ENCODE assay signal across 23 cellular contexts in the genomic region with DNA sequence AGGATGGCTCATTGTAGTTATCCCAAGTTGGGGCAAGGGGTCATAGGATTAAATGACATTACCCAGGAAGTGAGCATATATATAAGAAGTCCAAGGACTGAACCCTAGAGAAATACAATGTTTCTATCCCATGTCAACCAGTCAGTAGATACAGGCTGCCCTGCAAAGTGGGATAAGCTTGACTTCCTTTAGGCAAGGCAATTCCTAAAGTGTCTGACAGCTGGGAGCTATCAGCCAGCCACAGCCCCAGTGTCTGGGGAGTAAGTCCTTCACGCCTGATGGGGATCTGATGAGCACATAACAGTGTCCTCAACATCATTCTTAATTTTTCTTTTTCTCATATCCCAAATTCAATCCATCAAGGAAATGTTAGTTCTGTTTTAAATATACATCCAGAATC. TPM values are rescaled to one million over a fixed set of nuclear protein-coding genes. Genes with fewer than 3 reads are reported as not detected.
A peak's percentile ranks its signal among the peaks of the same experiment; 100 is the strongest.
DNase-seq lines count a peak whose midpoint lies in the region; TF ChIP-seq lines count a peak whose summit lies in the region.
"Had no signal": no experiment of that assay in that cellular context is flagged by ENCODE, and none has a peak within 500 bp of the region (broad histone marks: within the 10 kb centered on the region; RNA-seq: fewer than 3 reads in every experiment).

No MANE protein-coding gene starts in this region.

- H4K20me1 ChIP-seq in Karpas-422 (ENCODE audit: insufficient read depth, low read depth, low read length), result no peaks in the 10 kb centered on the region

- no peaks in the 10 kb centered on the region for H3K27me3 Mint-ChIP-seq in Caco-2 (ENCODE audit: insufficient read depth, unreplicated experiment)
- no peaks in the 10 kb centered on the region for H3K27me3 Mint-ChIP-seq in nephron (ENCODE audit: low read depth)
- H3K27me3 Mint-ChIP-seq: activated naive CD8-positive, alpha-beta T cell treated with anti-CD3 and anti-CD28 coated beads for 36 hours; CD4-positive, alpha-beta T cell; central memory CD8-positive, alpha-beta T cell; naive thymus-derived CD4-positive, alpha-beta T cell; stimulated activated naive CD8-positive, alpha-beta T cell treated with anti-CD3 and anti-CD28 coated beads, Interleukin-15, amount 100 ng/mL, for 72 hours had no signal

- H3K9me3 ChIP-seq in Caco-2 (no peaks in the 10 kb centered on the region), Karpas-422 (ENCODE audit: low read length) (no peaks in the 10 kb centered on the region), esophagus squamous epithelium (no peaks in the 10 kb centered on the region)
- H3K9me3 ChIP-seq: ovary, thyroid gland had no signal

- peaks cover 10% of the 10 kb centered on the region; the same call in 1 of the 2 replicates for H3K4me1 ChIP-seq in Caco-2
- H3K4me1 ChIP-seq in Karpas-422 (ENCODE audit: low read length), result peaks cover 48% of the 10 kb centered on the region
- H3K4me1 ChIP-seq in esophagus squamous epithelium, result peaks cover 0 to 27% (median 0%) of the 10 kb centered on the region in 3 donors

- TF ChIP-seq POLR2A in esophagus squamous epithelium (IDR thresholded peaks at IDR 0.05), result no peak

- BruUV-seq in Caco-2 (replicated peaks; lab: Mats Ljungman, UMichigan), result no TSS peak

- H3K4me2 ChIP-seq in Karpas-422 (ENCODE audit: low read depth, low read length, poor library complexity, severe bottlenecking), result no peak overlapping the region

- POLR2A ChIA-PET in Caco-2 (lab: Charles Lee), result no interaction called here

- H3K36me3 Mint-ChIP-seq in Caco-2 (ENCODE audit: insufficient read depth, unreplicated experiment) (peaks cover 94% of the 10 kb centered on the region), nephron (ENCODE audit: low read depth) (peaks cover 42% of the 10 kb centered on the region)

- 77 to 93% methylated on average over 1 of the region's 1 CpG for whole genome bisulfite sequencing in esophagus squamous epithelium, 2 donors

- DNase-seq in Caco-2, result no peak
- no peak for DNase-seq in Karpas-422
- peak; percentile 33 for DNase-seq in fibroblast of villous mesenchyme (ENCODE audit: low read depth)
- no peak for DNase-seq in NCI-H2196 treated with DMSO at 0.1 percent for 48 hours (lab: John Stamatoyannopoulos, UW; ENCODE audit: unreplicated experiment)
- no peak for DNase-seq in esophagus squamous epithelium (lab: John Stamatoyannopoulos, UW)
- no peak for DNase-seq in mesenteric fat pad (ENCODE audit: low spot score)
- DNase-seq: activated CD4-positive, alpha-beta T cell treated with anti-CD3 and anti-CD28 coated beads, Interleukin-2, amount 50 U/mL, for 48 hours; activated CD8-positive, alpha-beta memory T cell treated with anti-CD3 and anti-CD28 coated beads, Interleukin-2, amount 50 U/mL, for 4 hours; activated naive CD8-positive, alpha-beta T cell treated with anti-CD3 and anti-CD28 coated beads for 36 hours; CD4-positive, alpha-beta T cell; dermis blood vessel endothelial cell; DMS153; KG1; kidney glomerular epithelial cell; naive thymus-derived CD4-positive, alpha-beta T cell; NCI-H146; NCI-H2171; NCI-H526; ovary; stimulated activated naive CD8-positive, alpha-beta T cell treated with anti-CD3 and anti-CD28 coated beads, Interleukin-15, amount 100 ng/mL, for 72 hours; thyroid gland had no signal

- H3K27me3 ChIP-seq in Caco-2 (replicated peaks; ENCODE audit: control insufficient read depth, insufficient read depth, low read length) (no peaks in the 10 kb centered on the region), Karpas-422 (ENCODE audit: low read length) (no peaks in the 10 kb centered on the region), esophagus squamous epithelium (no peaks in the 10 kb centered on the region)
- H3K27me3 ChIP-seq: ovary, thyroid gland had no signal

- H3K36me3 ChIP-seq in Caco-2 (ENCODE audit: control insufficient read depth, insufficient read depth, low read length) (no peaks in the 10 kb centered on the region), Karpas-422 (ENCODE audit: insufficient read depth, low read length) (peaks cover 35% of the 10 kb centered on the region), esophagus squamous epithelium (peaks cover 0 to 6% (median 0%) of the 10 kb centered on the region in 3 donors)
- H3K36me3 ChIP-seq: ovary had no signal

- H3K9ac ChIP-seq in Karpas-422 (ENCODE audit: low read length), result no peak overlapping the region

- no peak for TF ChIP-seq CTCF in Caco-2 (IDR thresholded peaks at IDR 0.05; ENCODE audit: insufficient read depth in 1 of 2, low read depth in 1 of 2, low read length in 1 of 2, severe bottlenecking in 1 of 2, unreplicated experiment in 1 of 2)
- no peak for TF ChIP-seq CTCF in fibroblast of villous mesenchyme (IDR thresholded peaks at IDR 0.05; ENCODE audit: insufficient read depth, low read depth, low read length)
- TF ChIP-seq CTCF in nephron (IDR thresholded peaks at IDR 0.05; ENCODE audit: unreplicated experiment in 3 of 3), result no peak
- no peak for TF ChIP-seq CTCF in esophagus squamous epithelium (IDR thresholded peaks at IDR 0.05)

- H3K4me1 Mint-ChIP-seq in Caco-2 (ENCODE audit: low read depth, unreplicated experiment) (peaks cover 30% of the 10 kb centered on the region), nephron (peaks cover 24% of the 10 kb centered on the region)

- H3K4me3 ChIP-seq in Caco-2 (ENCODE audit: low read depth, low read length), result no peak overlapping the region
- H3K4me3 ChIP-seq in Karpas-422 (ENCODE audit: low read length), result no peak overlapping the region
- no peak overlapping the region for H3K4me3 ChIP-seq in fibroblast of villous mesenchyme (ENCODE audit: low read depth, low read length)
- no peak overlapping the region for H3K4me3 ChIP-seq in esophagus squamous epithelium
- H3K4me3 ChIP-seq: ovary, thyroid gland had no signal

- CTCF ChIA-PET in Caco-2 (lab: Charles Lee), result no interaction called here

- H3K9me3 Mint-ChIP-seq in Caco-2 (ENCODE audit: unreplicated experiment) (no peaks in the 10 kb centered on the region), nephron (peaks cover 3% of the 10 kb centered on the region)
- H3K9me3 Mint-ChIP-seq: central memory CD8-positive, alpha-beta T cell; stimulated activated naive CD8-positive, alpha-beta T cell treated with anti-CD3 and anti-CD28 coated beads, Interleukin-15, amount 100 ng/mL, for 72 hours had no signal

- no peak overlapping the region for H2AFZ ChIP-seq in Karpas-422 (ENCODE audit: low read length)

- peak overlapping the region; percentile 14 for H3K27ac Mint-ChIP-seq in Caco-2 (ENCODE audit: unreplicated experiment)
- H3K27ac Mint-ChIP-seq in nephron, result peak overlapping the region; percentile 48 to 94 (median 80)
- H3K27ac Mint-ChIP-seq: activated naive CD8-positive, alpha-beta T cell treated with anti-CD3 and anti-CD28 coated beads for 36 hours; CD4-positive, alpha-beta T cell had no signal

- peaks cover 86% of the 10 kb centered on the region for H3K79me2 ChIP-seq in Karpas-422 (ENCODE audit: low read length)

- H3K27ac ChIP-seq in Karpas-422 (ENCODE audit: low read length) (peak overlapping the region; percentile 35; the same call in 1 of the 2 replicates), esophagus squamous epithelium (no peak overlapping the region)
- H3K27ac ChIP-seq: ovary, thyroid gland had no signal

- no peaks in the 10 kb centered on the region for H3K9me2 ChIP-seq in Karpas-422 (replicated peaks; ENCODE audit: insufficient read depth, low read length)

- intact Hi-C loops in Caco-2 (cut with micrococcal nuclease; ENCODE audit: unreplicated experiment) (no loop called here), esophagus squamous epithelium (cut with DNase I) (no loop called here)

- H3K4me3 Mint-ChIP-seq in Caco-2 (ENCODE audit: unreplicated experiment), result no peak overlapping the region
- no peak overlapping the region for H3K4me3 Mint-ChIP-seq in nephron
- H3K4me3 Mint-ChIP-seq: activated naive CD8-positive, alpha-beta T cell treated with anti-CD3 and anti-CD28 coated beads for 36 hours; CD4-positive, alpha-beta T cell; central memory CD8-positive, alpha-beta T cell; naive thymus-derived CD4-positive, alpha-beta T cell; stimulated activated naive CD8-positive, alpha-beta T cell treated with anti-CD3 and anti-CD28 coated beads, Interleukin-15, amount 100 ng/mL, for 72 hours had no signal

RNA-seq across cellular contexts. Expression of gene DNAJC15, which starts 54.1 kb away (rescaled TPM):
- 71.0 and 72.2 TPM in 2 replicates for total RNA-seq in Caco-2 (2022)
- total RNA-seq in Karpas-422 (2014; rRNA removed; shearing (Covaris generic); ENCODE audit: low replicate concordance), result 77.1 and 79.8 TPM in 2 replicates
- 4.7 and 6.1 TPM in 2 replicates for total RNA-seq in fibroblast of villous mesenchyme
- total RNA-seq in esophagus squamous epithelium, result 10 to 100 TPM in 2 of 4 donors, 1 to 10 TPM in 2; 2.9 to 15.0 (median 9.0) TPM
- total RNA-seq in mesenteric fat pad, result 19.5 TPM
